Comparison of ENCODE assay signal across 30 cellular contexts in genomic region chr22:45337536-45337935, GRCh38. TPM values are rescaled to one million over a fixed set of nuclear protein-coding genes. Genes with fewer than 3 reads are reported as not detected.
A peak's percentile ranks its signal among the peaks of the same experiment; 100 is the strongest.
DNase-seq lines count a peak whose midpoint lies in the region; ATAC-seq and TF ChIP-seq lines count a peak whose summit lies in the region.
"Had no signal": no experiment of that assay in that cellular context is flagged by ENCODE, and none has a peak within 500 bp of the region (broad histone marks: within the 10 kb centered on the region; RNA-seq: fewer than 3 reads in every experiment).

No MANE protein-coding gene starts in this region.

- H3K79me2 ChIP-seq in trophoblast cell (ENCODE audit: control insufficient read depth, insufficient read depth, low read length, poor library complexity): no peaks in the 10 kb centered on the region
- no peaks in the 10 kb centered on the region for H3K79me2 ChIP-seq in SK-N-SH (ENCODE audit: insufficient read depth)

- TF ChIP-seq RAD21 in SK-N-SH (IDR thresholded peaks at IDR 0.05; ENCODE audit: low read length): no peak

- peak overlapping the region in 7 of 11 experiments; percentile 38 to 66 (median 53); a peak in 11 of 22 replicates for H3K27ac ChIP-seq in BLaER1 treated with 17β-estradiol and CSF1 and Interleukin-3, amounts not matched to agents 10 nM and 100 nM
- peak overlapping the region; percentile 89 for H3K27ac ChIP-seq in psoas muscle
- no peak overlapping the region for H3K27ac ChIP-seq in trophoblast cell (ENCODE audit: low read depth, low read length)
- no peak overlapping the region for H3K27ac ChIP-seq in SK-N-SH (ENCODE audit: low read depth in 2 of 2, low read length in 1 of 2)
- H3K27ac ChIP-seq: HL-60, KMS-11 had no signal

- H3K36me3 ChIP-seq in BLaER1 treated with 17β-estradiol and CSF1 and Interleukin-3, amounts not matched to agents 10 nM and 100 nM: peaks cover 82 to 94% (median 89%) of the 10 kb centered on the region in 11 experiments
- H3K36me3 ChIP-seq in psoas muscle (ENCODE audit: insufficient read depth in 1 of 2, low read depth in 1 of 2): peaks cover 0 to 45% of the 10 kb centered on the region in 2 donors
- peaks cover 47 to 54% of the 10 kb centered on the region in 2 experiments for H3K36me3 ChIP-seq in trophoblast cell (ENCODE audit: control insufficient read depth in 1 of 2, insufficient read depth in 2 of 2, low read length in 2 of 2)
- H3K36me3 ChIP-seq in SK-N-SH (replicated peaks in 1 of 2; ENCODE audit: control insufficient read depth in 1 of 2, insufficient read depth in 2 of 2, low read length in 1 of 2): peaks cover 11 to 65% of the 10 kb centered on the region in 2 experiments

- DNase-seq in activated naive CD4-positive, alpha-beta T cell (lab: John Stamatoyannopoulos, UW): no peak
- no peak for DNase-seq in psoas muscle
- no peak for DNase-seq in trophoblast cell
- no peak for DNase-seq in SK-N-SH
- DNase-seq in HuH-7 (ENCODE audit: low spot score): no peak
- DNase-seq: activated effector memory CD4-positive, alpha-beta T cell treated with anti-CD3 and anti-CD28 coated beads, Interleukin-2, amount 50 U/mL, for 16 hours; activated T-cell treated with anti-CD3 and anti-CD28 coated beads, Interleukin-2, amount 50 U/mL, for 24 hours; mammary epithelial cell; MG63; NCI-H187 treated with DMSO at 0.1 percent for 48 hours; NCI-H2171; nephron progenitor cell; stimulated activated CD4-positive, alpha-beta T cell treated with anti-CD3 and anti-CD28 coated beads, Interleukin-4, amount 100 ng/mL, for 4 hours; T-helper 1 cell had no signal

- H3K9ac ChIP-seq in BLaER1 treated with 17β-estradiol and CSF1 and Interleukin-3, amounts not matched to agents 10 nM and 100 nM: peak overlapping the region in 3 of 11 experiments; percentile 51 to 59 (median 53); a peak in 2 of 22 replicates
- H3K9ac ChIP-seq in trophoblast cell (ENCODE audit: low read length) (no peak overlapping the region), SK-N-SH (no peak overlapping the region)
- H3K9ac ChIP-seq: KMS-11 had no signal

- no peak overlapping the region for H2BK12ac ChIP-seq in trophoblast cell (ENCODE audit: low read length)

- CTCF ChIA-PET in SK-N-SH (lab: Yijun Ruan, JAX): no interaction called here

- H4K12ac ChIP-seq in trophoblast cell (ENCODE audit: low read depth, low read length): no peak overlapping the region

- no peaks in the 10 kb centered on the region for H3F3A ChIP-seq in SK-N-SH (replicated peaks; ENCODE audit: insufficient read depth)

- H2BK120ac ChIP-seq in trophoblast cell (ENCODE audit: insufficient read depth, low read length, poor library complexity): no peak overlapping the region

- no peak overlapping the region for H3K23ac ChIP-seq in trophoblast cell (ENCODE audit: low read length)

- H3K4ac ChIP-seq in trophoblast cell (ENCODE audit: low read depth, low read length): no peak overlapping the region

- no peaks in the 10 kb centered on the region for H3K27me3 ChIP-seq in BLaER1 treated with 17β-estradiol and CSF1 and Interleukin-3, amounts not matched to agents 10 nM and 100 nM
- H3K27me3 ChIP-seq in psoas muscle (ENCODE audit: insufficient read depth in 3 of 3, low read length in 2 of 3) (no peaks in the 10 kb centered on the region), trophoblast cell (ENCODE audit: insufficient read depth, low read length) (no peaks in the 10 kb centered on the region), SK-N-SH (ENCODE audit: insufficient read depth) (no peaks in the 10 kb centered on the region)
- H3K27me3 ChIP-seq: adrenal gland, MG63, sigmoid colon, suprapubic skin, vagina had no signal

- peaks cover 27% of the 10 kb centered on the region for H3K36me3 Mint-ChIP-seq in activated naive CD4-positive, alpha-beta T cell treated with anti-CD3 and anti-CD28 coated beads, Interleukin-2, amount 50 U/mL, for 24 hours
- peaks cover 93% of the 10 kb centered on the region for H3K36me3 Mint-ChIP-seq in dendritic cell treated with granulocyte-macrophage colony-stimulating factor and Interleukin-4, amounts not matched to agents 40 ng/mL and 50 ng/mL, for 4 days (ENCODE audit: low read depth)

- no peaks in the 10 kb centered on the region for H3K9me2 ChIP-seq in SK-N-SH

- H3K4me2 ChIP-seq in BLaER1 treated with 17β-estradiol and CSF1 and Interleukin-3, amounts not matched to agents 10 nM and 100 nM: peak overlapping the region; percentile 31 to 72 (median 59); a peak in 20 of 22 replicates
- H3K4me2 ChIP-seq in trophoblast cell (ENCODE audit: low read length) (no peak overlapping the region), SK-N-SH (no peak overlapping the region)
- H3K4me2 ChIP-seq: KMS-11 had no signal

- no peak overlapping the region for H3K14ac ChIP-seq in trophoblast cell (ENCODE audit: low read length)

- no peak overlapping the region for H3K4me3 Mint-ChIP-seq in activated naive CD4-positive, alpha-beta T cell treated with anti-CD3 and anti-CD28 coated beads, Interleukin-2, amount 50 U/mL, for 24 hours
- H3K4me3 Mint-ChIP-seq in dendritic cell treated with granulocyte-macrophage colony-stimulating factor and Interleukin-4, amounts not matched to agents 40 ng/mL and 50 ng/mL, for 4 days: no peak overlapping the region
- H3K4me3 Mint-ChIP-seq: activated T-cell treated with anti-CD3 and anti-CD28 coated beads, Interleukin-2, amount 50 U/mL, for 24 hours; nephron progenitor cell had no signal

- H3K9me3 Mint-ChIP-seq in activated naive CD4-positive, alpha-beta T cell treated with anti-CD3 and anti-CD28 coated beads, Interleukin-2, amount 50 U/mL, for 24 hours: no peaks in the 10 kb centered on the region
- no peaks in the 10 kb centered on the region for H3K9me3 Mint-ChIP-seq in dendritic cell treated with granulocyte-macrophage colony-stimulating factor and Interleukin-4, amounts not matched to agents 40 ng/mL and 50 ng/mL, for 4 days
- H3K9me3 Mint-ChIP-seq: activated T-cell treated with anti-CD3 and anti-CD28 coated beads, Interleukin-2, amount 50 U/mL, for 24 hours; nephron progenitor cell had no signal

- no peaks in the 10 kb centered on the region for H3K79me1 ChIP-seq in trophoblast cell (ENCODE audit: low read length)

- no peak for TF ChIP-seq CTCF in psoas muscle (IDR thresholded peaks at IDR 0.05)
- TF ChIP-seq CTCF in SK-N-SH (IDR thresholded peaks at IDR 0.05): no peak

- H2AK5ac ChIP-seq in trophoblast cell (ENCODE audit: low read length): no peak overlapping the region

- peaks cover 20 to 34% (median 27%) of the 10 kb centered on the region in 10 experiments for H3K4me1 ChIP-seq in BLaER1 treated with 17β-estradiol and CSF1 and Interleukin-3, amounts not matched to agents 10 nM and 100 nM
- H3K4me1 ChIP-seq in psoas muscle (peaks cover 41% of the 10 kb centered on the region), trophoblast cell (ENCODE audit: control insufficient read depth in 1 of 2, insufficient read depth in 2 of 2, low read length in 2 of 2) (no peaks in the 10 kb centered on the region), SK-N-SH (ENCODE audit: control insufficient read depth in 1 of 2, insufficient read depth in 2 of 2, low read depth in 1 of 2, low read length in 1 of 2) (peaks cover 0 to 6% of the 10 kb centered on the region in 2 experiments; a peak in 1 of 4 replicates)

- peaks cover 32% of the 10 kb centered on the region for H3K4me1 Mint-ChIP-seq in activated naive CD4-positive, alpha-beta T cell treated with anti-CD3 and anti-CD28 coated beads, Interleukin-2, amount 50 U/mL, for 24 hours
- peaks cover 8% of the 10 kb centered on the region for H3K4me1 Mint-ChIP-seq in dendritic cell treated with granulocyte-macrophage colony-stimulating factor and Interleukin-4, amounts not matched to agents 40 ng/mL and 50 ng/mL, for 4 days (ENCODE audit: low read depth)

- H4K91ac ChIP-seq in trophoblast cell (ENCODE audit: low read depth, low read length): no peak overlapping the region

- ATAC-seq in psoas muscle: no peak

- H4K20me1 ChIP-seq in BLaER1 treated with 17β-estradiol and CSF1 and Interleukin-3, amounts not matched to agents 10 nM and 100 nM: peaks cover 0 to 8% (median 0%) of the 10 kb centered on the region in 11 experiments; a peak in 2 of 22 replicates
- H4K20me1 ChIP-seq in SK-N-SH (ENCODE audit: insufficient read depth): no peaks in the 10 kb centered on the region

- H3K4me3 ChIP-seq in BLaER1 treated with 17β-estradiol and CSF1 and Interleukin-3, amounts not matched to agents 10 nM and 100 nM: no peak overlapping the region
- no peak overlapping the region for H3K4me3 ChIP-seq in psoas muscle
- H3K4me3 ChIP-seq in trophoblast cell (ENCODE audit: low read depth, low read length): no peak overlapping the region
- H3K4me3 ChIP-seq in SK-N-SH (ENCODE audit: low read depth in 2 of 2, low read length in 1 of 2): no peak overlapping the region
- H3K4me3 ChIP-seq: adrenal gland, MG63, suprapubic skin, vagina had no signal

- H2AFZ ChIP-seq in trophoblast cell (ENCODE audit: insufficient read depth, low read length, poor library complexity) (no peak overlapping the region), SK-N-SH (ENCODE audit: low read depth) (no peak overlapping the region)

- H4K8ac ChIP-seq in trophoblast cell (ENCODE audit: low read depth, low read length): no peak overlapping the region

- POLR2A ChIA-PET in SK-N-SH (lab: Yijun Ruan, JAX): no interaction called here

- no peak overlapping the region for H3K18ac ChIP-seq in trophoblast cell (ENCODE audit: low read length)

- WGBS in psoas muscle, 3 donors: 59 to 63% (median 60%) methylated on average over 9 of the region's 9 CpGs
- no CpG with 5 or more reads among the region's 9 CpGs for WGBS in trophoblast cell (ENCODE audit: extremely low coverage, insufficient coverage, insufficient read length)
- WGBS in SK-N-SH (ENCODE audit: low lambda C conversion rate): 95% methylated on average over 9 of the region's 9 CpGs

- H3K27me3 Mint-ChIP-seq in activated naive CD4-positive, alpha-beta T cell treated with anti-CD3 and anti-CD28 coated beads, Interleukin-2, amount 50 U/mL, for 24 hours: no peaks in the 10 kb centered on the region
- H3K27me3 Mint-ChIP-seq in dendritic cell treated with granulocyte-macrophage colony-stimulating factor and Interleukin-4, amounts not matched to agents 40 ng/mL and 50 ng/mL, for 4 days: no peaks in the 10 kb centered on the region
- H3K27me3 Mint-ChIP-seq: activated T-cell treated with anti-CD3 and anti-CD28 coated beads, Interleukin-2, amount 50 U/mL, for 24 hours had no signal

- H3K27ac Mint-ChIP-seq in activated naive CD4-positive, alpha-beta T cell treated with anti-CD3 and anti-CD28 coated beads, Interleukin-2, amount 50 U/mL, for 24 hours: peak overlapping the region; percentile 89
- peak overlapping the region; percentile 84 for H3K27ac Mint-ChIP-seq in dendritic cell treated with granulocyte-macrophage colony-stimulating factor and Interleukin-4, amounts not matched to agents 40 ng/mL and 50 ng/mL, for 4 days

- TF ChIP-seq EP300 in SK-N-SH (IDR thresholded peaks at IDR 0.05; ENCODE audit: borderline replicate concordance in 1 of 2, low read depth in 1 of 2, low read length in 1 of 2): no peak

- intact Hi-C loops in dendritic cell treated with granulocyte-macrophage colony-stimulating factor and Interleukin-4, amounts not matched to agents 40 ng/mL and 50 ng/mL, for 4 days (cut with micrococcal nuclease): no loop called here
- intact Hi-C loops in psoas muscle (cut with DNase I): loop anchor here (2.0 to 5.0 kb wide), 2 partner anchors 65 to 100 kb away; no protein-coding TSS in a partner anchor

- no peaks in the 10 kb centered on the region for H3K9me3 ChIP-seq in BLaER1 treated with 17β-estradiol and CSF1 and Interleukin-3, amounts not matched to agents 10 nM and 100 nM (replicated peaks in 1 of 11)
- H3K9me3 ChIP-seq in psoas muscle (no peaks in the 10 kb centered on the region), trophoblast cell (ENCODE audit: insufficient read depth, low read depth, low read length) (no peaks in the 10 kb centered on the region), SK-N-SH (no peaks in the 10 kb centered on the region)
- H3K9me3 ChIP-seq: adrenal gland, MG63, sigmoid colon, suprapubic skin, vagina had no signal

- no peak overlapping the region for H2BK5ac ChIP-seq in trophoblast cell (ENCODE audit: low read depth, low read length, poor library complexity)

RNA-seq across cellular contexts. Expression of gene FAM118A, which starts 27.8 kb away (rescaled TPM):
- total RNA-seq in psoas muscle: 10 to 100 TPM; 14.2 to 25.5 (median 16.6) TPM
- polyA plus RNA-seq in psoas muscle: 10 to 100 TPM in 2 of 3 donors, 1 to 10 TPM in 1; 5.8 to 18.8 (median 15.6) TPM
- polyA plus RNA-seq in trophoblast cell (2013): 23.9 and 25.5 TPM in 2 replicates
- polyA plus RNA-seq in SK-N-SH (2012; rRNA removed): 11.3 and 14.1 TPM in 2 replicates
- 11.1 and 11.6 TPM in 2 replicates for polyA plus RNA-seq in SK-N-SH (2012; cell fraction: cytosol; rRNA removed)
- 22.5 and 24.0 TPM in 2 replicates for polyA plus RNA-seq in SK-N-SH (2012; cell fraction: nucleus; rRNA removed)

RNA-seq across cellular contexts. Expression of gene UPK3A, which starts 52.8 kb away (rescaled TPM):
- total RNA-seq in psoas muscle: 1 to 10 TPM; 1.1 to 3.9 (median 2.1) TPM
- polyA plus RNA-seq in psoas muscle (10 to 100 TPM in 1 of 3 donors, 1 to 10 TPM in 1, under 1 TPM in 1; 0.93 to 11.7 (median 5.0) TPM), SK-N-SH (2012; rRNA removed) (not detected in 2 replicates)
- not detected in 2 replicates for polyA plus RNA-seq in trophoblast cell (2013)
- polyA plus RNA-seq in SK-N-SH (2012; cell fraction: cytosol; rRNA removed): not detected in 2 replicates
- not detected in 2 replicates for polyA plus RNA-seq in SK-N-SH (2012; cell fraction: nucleus; rRNA removed)
- total RNA-seq: A172, adrenal gland, dermis blood vessel endothelial cell, frontal cortex, mammary epithelial cell, NCI-H460, osteocyte, RPMI7951, sigmoid colon, SK-MEL-5, suprapubic skin, vagina had no signal
- polyA plus RNA-seq: mammary epithelial cell had no signal

Comparison
In these comparisons a context has a peak if more than half of its experiments do, and no peak if none do; other contexts are left out.
1. H3K27ac ChIP-seq: peak in BLaER1 treated with 17β-estradiol and CSF1 and Interleukin-3, amounts not matched to agents 10 nM and 100 nM (7 of 11) and psoas muscle (single experiment); none in trophoblast cell (single experiment) and SK-N-SH (0 of 2).
2. H3K4me2 ChIP-seq: peak in BLaER1 treated with 17β-estradiol and CSF1 and Interleukin-3, amounts not matched to agents 10 nM and 100 nM (11 of 11); none in trophoblast cell (single experiment) and SK-N-SH (single experiment).